25 cellular contexts compared by ENCODE assay signal in genomic region chr7:101543846-101544245, GRCh38.
"Had no signal": no experiment of that assay in that cellular context is flagged by ENCODE, and none has a peak within 500 bp of the region (broad histone marks: within the 10 kb centered on the region; RNA-seq: fewer than 3 reads in every experiment).

No MANE protein-coding gene starts in this region.

- H3K4me1 ChIP-seq: pancreas, prostate gland, right atrium auricular region, right lobe of liver, sigmoid colon, upper lobe of left lung, vagina had no signal

- H3K27ac ChIP-seq: neutrophil, pancreas, prostate gland, right atrium auricular region, right lobe of liver, sigmoid colon, stomach, thoracic aorta, thyroid gland, tibial nerve, upper lobe of left lung, vagina had no signal

- DNase-seq: nephron progenitor cell; nucleus accumbens; retina; sigmoid colon; small intestine; stimulated activated CD4-positive, alpha-beta T cell treated with anti-CD3 and anti-CD28 coated beads, Interleukin-15, amount 100 ng/mL, for 24 hours; stimulated activated CD4-positive, alpha-beta T cell treated with anti-CD3 and anti-CD28 coated beads, Interleukin-2, amount 100 ng/mL, for 24 hours; stimulated activated CD4-positive, alpha-beta T cell treated with anti-CD3 and anti-CD28 coated beads, Interleukin-2, amount 100 ng/mL, for 48 hours; stimulated activated CD4-positive, alpha-beta T cell treated with anti-CD3 and anti-CD28 coated beads, Interleukin-4, amount 100 ng/mL, for 24 hours; stimulated activated naive B cell treated with anti-CD40 and anti-IgM and Interleukin-4, amounts not matched to agents 10 μg/mL and 1 μg/mL and 100 μg/mL, for 72 hours; stimulated activated naive CD4-positive, alpha-beta T cell treated with Interleukin-2 at 50 U/mL for 16 hours; stomach; thyroid gland; trophoblast cell; upper lobe of left lung had no signal

- H3K36me3 ChIP-seq: neutrophil, pancreas, prostate gland, right atrium auricular region, right lobe of liver, sigmoid colon, stomach, thoracic aorta, thyroid gland, tibial nerve, upper lobe of left lung, vagina had no signal

- H3K9me3 ChIP-seq: neutrophil, pancreas, prostate gland, right atrium auricular region, right lobe of liver, sigmoid colon, stomach, thoracic aorta, thyroid gland, tibial nerve, upper lobe of left lung, vagina had no signal

- ATAC-seq: natural killer cell treated with Interleukin-12 subunit alpha and Interleukin-12 subunit beta and Interleukin-15 and Interleukin-18, amount 100 ng/mL, for 72 hours; right lobe of liver; stimulated activated effector memory CD8-positive, alpha-beta T cell treated with anti-CD3 and anti-CD28 coated beads, Interleukin-12 subunit alpha, Interleukin-12 subunit beta, amount 100 ng/mL, for 72 hours had no signal

- H3K27me3 ChIP-seq: neutrophil, pancreas, right atrium auricular region, right lobe of liver, thyroid gland, tibial nerve, upper lobe of left lung, vagina had no signal

- H3K4me3 ChIP-seq: pancreas, prostate gland, right atrium auricular region, right lobe of liver, sigmoid colon, stomach, thoracic aorta, thyroid gland, tibial nerve, upper lobe of left lung, vagina had no signal
